In genomic region chr2:176614049-176614448, GRCh38 we compare ENCODE assay signal across 1 cellular context.
A peak's percentile ranks its signal among the peaks of the same experiment; 100 is the strongest.
TF ChIP-seq lines count a peak whose summit lies in the region.

No MANE protein-coding gene starts in this region.

TF ChIP-seq in K562, 482 proteins besides CTCF, POLR2A, EP300 and RAD21 (continued from another document):
- TF ChIP-seq ELK3 (CRISPR knock-in tag; IDR thresholded peaks at IDR 0.05) (no peak), TRIM24 (IDR thresholded peaks at IDR 0.05) (no peak), PREB (CRISPR knock-in tag; IDR thresholded peaks at IDR 0.05) (no peak), ADNP (tag; IDR thresholded peaks at IDR 0.05) (no peak), TAF1 (IDR thresholded peaks at IDR 0.05; ENCODE audit: control insufficient read depth, extremely low read depth, insufficient read depth, low read length, severe bottlenecking) (no peak), TOE1 (IDR thresholded peaks at IDR 0.05; ENCODE audit: borderline replicate concordance) (peak; percentile 54; the same call in 1 of the 2 replicates), TOE1 (CRISPR knock-in tag; IDR thresholded peaks at IDR 0.05; ENCODE audit: borderline replicate concordance, low read depth) (no peak), CSDE1 (IDR thresholded peaks at IDR 0.05) (no peak), KAT8 (IDR thresholded peaks at IDR 0.05; ENCODE audit: low read depth) (no peak), HNRNPLL (IDR thresholded peaks at IDR 0.05; ENCODE audit: low read depth, low read length, poor library complexity, severe bottlenecking) (no peak), TFE3 (CRISPR knock-in tag; IDR thresholded peaks at IDR 0.05) (peak; percentile 92), SMAD2 (IDR thresholded peaks at IDR 0.05; ENCODE audit: low read depth, low read length) (no peak), ZNF699 (CRISPR knock-in tag; IDR thresholded peaks at IDR 0.05; ENCODE audit: insufficient replicate concordance) (no peak), RBM17 (IDR thresholded peaks at IDR 0.05; ENCODE audit: borderline replicate concordance, low read depth, low read length) (no peak), USF2 (CRISPR knock-in tag; IDR thresholded peaks at IDR 0.05) (peak; percentile 79), PRPF4 (IDR thresholded peaks at IDR 0.05; ENCODE audit: insufficient read depth, low read depth, low read length, poor library complexity, severe bottlenecking) (no peak), KAT7 (CRISPR knock-in tag; IDR thresholded peaks at IDR 0.05; ENCODE audit: borderline replicate concordance) (no peak), DACH1 (IDR thresholded peaks at IDR 0.05; ENCODE audit: partially characterized antibody) (no peak), ZNF780A (CRISPR knock-in tag; IDR thresholded peaks at IDR 0.05) (no peak), XRCC4 (IDR thresholded peaks at IDR 0.05; ENCODE audit: extremely low read depth, insufficient read depth, insufficient read length) (no peak), CGGBP1 (CRISPR knock-in tag; IDR thresholded peaks at IDR 0.05) (no peak), HDAC3 (IDR thresholded peaks at IDR 0.05; ENCODE audit: borderline replicate concordance, partially characterized antibody) (no peak), ZNF592 (IDR thresholded peaks at IDR 0.05) (no peak), CAMTA2 (CRISPR knock-in tag; conservative IDR thresholded peaks at IDR 0.05) (no peak), U2AF1 (optimal IDR thresholded peaks at IDR 0.05; ENCODE audit: low read depth, low read length) (no peak), VEZF1 (CRISPR knock-in tag; IDR thresholded peaks at IDR 0.05) (no peak), ZBTB12 (CRISPR knock-in tag; IDR thresholded peaks at IDR 0.05) (no peak), PHF21A (IDR thresholded peaks at IDR 0.05; ENCODE audit: borderline replicate concordance, low read depth) (no peak), STAT5B (CRISPR knock-in tag; IDR thresholded peaks at IDR 0.05) (no peak), ZNF316 (IDR thresholded peaks at IDR 0.05) (no peak), HCFC1 (IDR thresholded peaks at IDR 0.05; ENCODE audit: low read depth, low read length) (0 out of 2 replicates have a peak, but pooled peaks have one; percentile 49), ZNF232 (CRISPR knock-in tag; IDR thresholded peaks at IDR 0.05) (no peak), MXI1 (IDR thresholded peaks at IDR 0.05; ENCODE audit: low read depth, low read length) (no peak), NCOA1 (IDR thresholded peaks at IDR 0.05; ENCODE audit: low read depth) (no peak), ATF2 (CRISPR knock-in tag; IDR thresholded peaks at IDR 0.05) (no peak), RBM14 (IDR thresholded peaks at IDR 0.05; ENCODE audit: borderline replicate concordance, insufficient read depth, low read depth, low read length) (no peak), SNRNP70 (optimal IDR thresholded peaks at IDR 0.05; ENCODE audit: low read depth, low read length) (no peak), ZNF398 (CRISPR knock-in tag; IDR thresholded peaks at IDR 0.05) (no peak), NR1H2 (CRISPR knock-in tag; IDR thresholded peaks at IDR 0.05) (no peak), AFF4 (CRISPR knock-in tag; IDR thresholded peaks at IDR 0.05) (no peak), ZBTB7A (IDR thresholded peaks at IDR 0.05; ENCODE audit: borderline replicate concordance, control insufficient read depth, low read depth, low read length) (no peak)
